8 cellular contexts compared by ENCODE assay signal in genomic region chr3:120558784-120559227, GRCh38. TPM values are rescaled to one million over a fixed set of nuclear protein-coding genes. Genes with fewer than 3 reads are reported as not detected.
DNase-seq lines count a peak whose midpoint lies in the region; ATAC-seq and TF ChIP-seq lines count a peak whose summit lies in the region.

No MANE protein-coding gene starts in this region.

- peaks cover 14 to 29% (median 26%) of the 10 kb centered on the region in 10 experiments; a peak in 19 of 20 replicates for H3K4me1 ChIP-seq in BLaER1 treated with 17β-estradiol and CSF1 and Interleukin-3, amounts not matched to agents 10 nM and 100 nM
- peaks cover 0 to 42% (median 19%) of the 10 kb centered on the region in 4 donors for H3K4me1 ChIP-seq in right lobe of liver

- no peaks in the 10 kb centered on the region for H3K9me3 ChIP-seq in BLaER1 treated with 17β-estradiol and CSF1 and Interleukin-3, amounts not matched to agents 10 nM and 100 nM (replicated peaks in 1 of 11)
- H3K9me3 ChIP-seq in right lobe of liver, result no peaks in the 10 kb centered on the region

- intact Hi-C loops in right lobe of liver (cut with DNase I), result loop anchor here in 1 of 2 donors (5.0 kb wide), 2 partner anchors 142 to 312 kb away; no protein-coding TSS in a partner anchor

- TF ChIP-seq POLR2A in right lobe of liver (IDR thresholded peaks at IDR 0.05), result no peak

- H3K4me2 ChIP-seq in BLaER1 treated with 17β-estradiol and CSF1 and Interleukin-3, amounts not matched to agents 10 nM and 100 nM, result peak overlapping the region; percentile 82 to 98 (median 91)

- under 1% methylated on average over 13 of the region's 17 CpGs for WGBS in right lobe of liver (ENCODE audit: insufficient coverage, low coverage, low lambda C conversion rate, missing lambda C conversion rate)

- DNase-seq in NCI-H748 (lab: John Stamatoyannopoulos, UW; ENCODE audit: unreplicated experiment) (peak; percentile 78), dermis microvascular lymphatic vessel endothelial cell (ENCODE audit: low read depth in 2 of 2) (peak; percentile 75 to 89), right lobe of liver (peak; percentile 86 to 92 (median 90))
- DNase-seq in activated CD4-positive, alpha-beta T cell treated with anti-CD3 and anti-CD28 coated beads, Interleukin-2, amount 50 U/mL, for 4 hours, result peak; percentile 76 to 79
- peak; percentile 87 for DNase-seq in stimulated activated CD4-positive, alpha-beta T cell treated with anti-CD3 and anti-CD28 coated beads, Interleukin-4, amount 100 ng/mL, for 24 hours

- peak overlapping the region; percentile 65 to 86 (median 80) for H3K9ac ChIP-seq in BLaER1 treated with 17β-estradiol and CSF1 and Interleukin-3, amounts not matched to agents 10 nM and 100 nM

- peak overlapping the region; percentile 48 to 73 (median 58) for H3K4me3 ChIP-seq in BLaER1 treated with 17β-estradiol and CSF1 and Interleukin-3, amounts not matched to agents 10 nM and 100 nM
- peak overlapping the region; percentile 13 to 55 (median 45) for H3K4me3 ChIP-seq in right lobe of liver

- ATAC-seq in GM19351 (IDR thresholded peaks at IDR 0.05; ENCODE audit: unreplicated experiment), result peak; percentile 88
- peak; percentile 80 for ATAC-seq in HG03469 (IDR thresholded peaks at IDR 0.05; ENCODE audit: unreplicated experiment)
- ATAC-seq in right lobe of liver, result peak; percentile 70 to 79 (median 74)

- peak overlapping the region; percentile 42 to 91 (median 81); a peak in 21 of 22 replicates for H3K27ac ChIP-seq in BLaER1 treated with 17β-estradiol and CSF1 and Interleukin-3, amounts not matched to agents 10 nM and 100 nM
- peak overlapping the region in 2 of 3 donors; percentile 59 to 77 for H3K27ac ChIP-seq in right lobe of liver

- H3K27me3 ChIP-seq in BLaER1 treated with 17β-estradiol and CSF1 and Interleukin-3, amounts not matched to agents 10 nM and 100 nM, result no peaks in the 10 kb centered on the region
- no peaks in the 10 kb centered on the region for H3K27me3 ChIP-seq in right lobe of liver

- TF ChIP-seq CTCF in right lobe of liver (IDR thresholded peaks at IDR 0.05), result peak; percentile 96 to 99 (median 98)

- H3K36me3 ChIP-seq in BLaER1 treated with 17β-estradiol and CSF1 and Interleukin-3, amounts not matched to agents 10 nM and 100 nM, result no peaks in the 10 kb centered on the region
- no peaks in the 10 kb centered on the region for H3K36me3 ChIP-seq in right lobe of liver

- H4K20me1 ChIP-seq in BLaER1 treated with 17β-estradiol and CSF1 and Interleukin-3, amounts not matched to agents 10 nM and 100 nM, result no peaks in the 10 kb centered on the region

RNA-seq across cellular contexts. Expression of gene NDUFB4, which starts 37.3 kb away (rescaled TPM):
- total RNA-seq in dermis microvascular lymphatic vessel endothelial cell, result 20.8 and 25.8 TPM in 2 replicates
- 10 to 100 TPM; 69.3 to 98.9 (median 77.5) TPM for total RNA-seq in right lobe of liver

Comparison
In these comparisons a context has a peak if more than half of its experiments do, and no peak if none do; other contexts are left out.
1. Peak in every context shown above with its lines: DNase-seq, ATAC-seq, H3K4me3 ChIP-seq and H3K27ac ChIP-seq.